ENCODE assay signal across 8 cellular contexts in genomic region chr20:62805365-62805710, GRCh38. TPM values are rescaled to one million over a fixed set of nuclear protein-coding genes. Genes with fewer than 3 reads are reported as not detected.
DNase-seq lines count a peak whose midpoint lies in the region; ATAC-seq and TF ChIP-seq lines count a peak whose summit lies in the region.

No MANE protein-coding gene starts in this region.

- POLR2A ChIA-PET in GM10248 (lab: Yijun Ruan, JAX), result no interaction called here

- CTCF ChIA-PET in activated CD8-positive, alpha-beta memory T cell treated with anti-CD3 and anti-CD28 coated beads, Interleukin-2, amount 10 ng/mL, durations not matched to agents 7 days and 5 days (lab: Charles Lee), result interaction anchor here (0.7 to 1.9 kb wide), 4 partner anchors 11 to 306 kb away, joined by 3 to 7 read pairs (median 4); no protein-coding TSS in a partner anchor
- CTCF ChIA-PET in GM10248 (lab: Yijun Ruan, JAX), result interaction anchor here (1.5 kb wide), 1 partner anchor 306 kb away, joined by 5 read pairs; no protein-coding TSS in a partner anchor

- peak overlapping the region; percentile 65 for H3K27ac Mint-ChIP-seq in activated CD8-positive, alpha-beta memory T cell treated with anti-CD3 and anti-CD28 coated beads, Interleukin-2, amount 10 ng/mL, durations not matched to agents 7 days and 5 days
- no peak overlapping the region for H3K27ac Mint-ChIP-seq in neural progenitor cell

- no peaks in the 10 kb centered on the region for H3K36me3 ChIP-seq in neural progenitor cell

- no peaks in the 10 kb centered on the region for H3K9me3 Mint-ChIP-seq in activated CD8-positive, alpha-beta memory T cell treated with anti-CD3 and anti-CD28 coated beads, Interleukin-2, amount 10 ng/mL, durations not matched to agents 7 days and 5 days (ENCODE audit: low read depth)
- no peaks in the 10 kb centered on the region for H3K9me3 Mint-ChIP-seq in neural progenitor cell

- DNase-seq in activated CD8-positive, alpha-beta memory T cell treated with anti-CD3 and anti-CD28 coated beads, Interleukin-2, amount 10 ng/mL, durations not matched to agents 7 days and 5 days, result no peak
- no peak for DNase-seq in activated CD8-positive, alpha-beta memory T cell treated with anti-CD3 and anti-CD28 coated beads for 24 hours
- DNase-seq in RKO (ENCODE audit: low spot score) (peak; percentile 41), epithelial cell of proximal tubule (ENCODE audit: low read depth) (no peak), neural progenitor cell (ENCODE audit: low spot score) (peak; percentile 74), GM19238 (ENCODE audit: insufficient read length, low spot score) (no peak), GM10248 (ENCODE audit: extremely low spot score) (no peak)

- no peak overlapping the region for H3K9ac ChIP-seq in neural progenitor cell

- H3K4me3 Mint-ChIP-seq in activated CD8-positive, alpha-beta memory T cell treated with anti-CD3 and anti-CD28 coated beads, Interleukin-2, amount 10 ng/mL, durations not matched to agents 7 days and 5 days, result peak overlapping the region; percentile 82
- peak overlapping the region; percentile 85 for H3K4me3 Mint-ChIP-seq in neural progenitor cell

- peaks cover 13% of the 10 kb centered on the region for H3K4me1 ChIP-seq in neural progenitor cell

- peak; percentile 31 for ATAC-seq in activated CD8-positive, alpha-beta memory T cell treated with anti-CD3 and anti-CD28 coated beads, Interleukin-2, amount 10 ng/mL, durations not matched to agents 7 days and 5 days
- no peak for ATAC-seq in GM18517 (IDR thresholded peaks at IDR 0.05; ENCODE audit: unreplicated experiment)

- H2AFZ ChIP-seq in neural progenitor cell (replicated peaks), result no peak overlapping the region

- H3K4me1 Mint-ChIP-seq in activated CD8-positive, alpha-beta memory T cell treated with anti-CD3 and anti-CD28 coated beads, Interleukin-2, amount 10 ng/mL, durations not matched to agents 7 days and 5 days, result peaks cover 28% of the 10 kb centered on the region
- peaks cover 28% of the 10 kb centered on the region for H3K4me1 Mint-ChIP-seq in neural progenitor cell

- H4K20me1 ChIP-seq in neural progenitor cell (ENCODE audit: low read depth), result peaks cover 37% of the 10 kb centered on the region

- H3K27ac ChIP-seq in neural progenitor cell, result no peak overlapping the region

- H3K27me3 Mint-ChIP-seq in activated CD8-positive, alpha-beta memory T cell treated with anti-CD3 and anti-CD28 coated beads, Interleukin-2, amount 10 ng/mL, durations not matched to agents 7 days and 5 days, result no peaks in the 10 kb centered on the region
- H3K27me3 Mint-ChIP-seq in neural progenitor cell (ENCODE audit: insufficient read depth, low read depth), result peaks cover 17% of the 10 kb centered on the region

- no peaks in the 10 kb centered on the region for H3K79me2 ChIP-seq in neural progenitor cell (ENCODE audit: low read depth)

- TF ChIP-seq CTCF in epithelial cell of proximal tubule (conservative IDR thresholded peaks at IDR 0.05; ENCODE audit: low read depth, low read length) (no peak), neural progenitor cell (IDR thresholded peaks at IDR 0.05) (no peak), GM10248 (IDR thresholded peaks at IDR 0.05; ENCODE audit: control extremely low read depth, extremely low read depth, low read depth, missing control alignments) (no peak)

- peaks cover 22% of the 10 kb centered on the region for H3K27me3 ChIP-seq in neural progenitor cell

- H3K4me2 ChIP-seq in neural progenitor cell, result peak overlapping the region; percentile 87

- no peaks in the 10 kb centered on the region for H3K9me3 ChIP-seq in neural progenitor cell (ENCODE audit: low read depth)

- peaks cover 38% of the 10 kb centered on the region for H3F3A ChIP-seq in neural progenitor cell (ENCODE audit: low read depth)

- peaks cover 21% of the 10 kb centered on the region for H3K36me3 Mint-ChIP-seq in activated CD8-positive, alpha-beta memory T cell treated with anti-CD3 and anti-CD28 coated beads, Interleukin-2, amount 10 ng/mL, durations not matched to agents 7 days and 5 days
- no peaks in the 10 kb centered on the region for H3K36me3 Mint-ChIP-seq in neural progenitor cell

- peak overlapping the region; percentile 78 for H3K4me3 ChIP-seq in epithelial cell of proximal tubule (ENCODE audit: low read depth, low read length)
- H3K4me3 ChIP-seq in neural progenitor cell, result peak overlapping the region; percentile 83

RNA-seq across cellular contexts. Expression of gene OGFR, which starts 0.7 kb away (rescaled TPM):
- 10 to 100 TPM; 87.8 to 91.0 TPM for total RNA-seq in activated CD8-positive, alpha-beta memory T cell treated with anti-CD3 and anti-CD28 coated beads, Interleukin-2, amount 10 ng/mL, durations not matched to agents 7 days and 5 days
- total RNA-seq in epithelial cell of proximal tubule (57.6 and 61.1 TPM in 2 replicates), neural progenitor cell (ENCODE audit: low replicate concordance) (7.0 and 23.9 TPM in 2 replicates)

RNA-seq across cellular contexts. Expression of gene MRGBP, which starts 9.1 kb away (rescaled TPM):
- total RNA-seq in activated CD8-positive, alpha-beta memory T cell treated with anti-CD3 and anti-CD28 coated beads, Interleukin-2, amount 10 ng/mL, durations not matched to agents 7 days and 5 days, result 10 to 100 TPM; 16.9 to 17.4 TPM
- total RNA-seq in epithelial cell of proximal tubule (14.6 and 23.4 TPM in 2 replicates), neural progenitor cell (ENCODE audit: low replicate concordance) (14.0 and 18.1 TPM in 2 replicates)

RNA-seq across cellular contexts. Expression of gene COL9A3, which starts 11.5 kb away (rescaled TPM):
- total RNA-seq in activated CD8-positive, alpha-beta memory T cell treated with anti-CD3 and anti-CD28 coated beads, Interleukin-2, amount 10 ng/mL, durations not matched to agents 7 days and 5 days, result under 1 TPM in 1 of 2 experiments, not detected in 1; 0.45 TPM
- total RNA-seq in epithelial cell of proximal tubule, result 2.8 and 4.6 TPM in 2 replicates
- 10.5 and 34.8 TPM in 2 replicates for total RNA-seq in neural progenitor cell (ENCODE audit: low replicate concordance)

RNA-seq across cellular contexts. Expression of gene TCFL5, which starts 56.3 kb away (rescaled TPM):
- total RNA-seq in activated CD8-positive, alpha-beta memory T cell treated with anti-CD3 and anti-CD28 coated beads, Interleukin-2, amount 10 ng/mL, durations not matched to agents 7 days and 5 days, result 1 to 10 TPM; 6.6 to 6.7 TPM
- total RNA-seq in epithelial cell of proximal tubule (5.7 and 7.2 TPM in 2 replicates), neural progenitor cell (ENCODE audit: low replicate concordance) (29.1 and 36.3 TPM in 2 replicates)

Comparison
In these comparisons a context has a peak if more than half of its experiments do, and no peak if none do; other contexts are left out.
1. DNase-seq: peak in RKO (single experiment) and neural progenitor cell (single experiment); none in activated CD8-positive, alpha-beta memory T cell treated with anti-CD3 and anti-CD28 coated beads, Interleukin-2, amount 10 ng/mL, durations not matched to agents 7 days and 5 days (single experiment), activated CD8-positive, alpha-beta memory T cell treated with anti-CD3 and anti-CD28 coated beads for 24 hours (single experiment), epithelial cell of proximal tubule (single experiment), GM19238 (single experiment) and GM10248 (single experiment).